11 cellular contexts compared by ENCODE assay signal in the genomic region with DNA sequence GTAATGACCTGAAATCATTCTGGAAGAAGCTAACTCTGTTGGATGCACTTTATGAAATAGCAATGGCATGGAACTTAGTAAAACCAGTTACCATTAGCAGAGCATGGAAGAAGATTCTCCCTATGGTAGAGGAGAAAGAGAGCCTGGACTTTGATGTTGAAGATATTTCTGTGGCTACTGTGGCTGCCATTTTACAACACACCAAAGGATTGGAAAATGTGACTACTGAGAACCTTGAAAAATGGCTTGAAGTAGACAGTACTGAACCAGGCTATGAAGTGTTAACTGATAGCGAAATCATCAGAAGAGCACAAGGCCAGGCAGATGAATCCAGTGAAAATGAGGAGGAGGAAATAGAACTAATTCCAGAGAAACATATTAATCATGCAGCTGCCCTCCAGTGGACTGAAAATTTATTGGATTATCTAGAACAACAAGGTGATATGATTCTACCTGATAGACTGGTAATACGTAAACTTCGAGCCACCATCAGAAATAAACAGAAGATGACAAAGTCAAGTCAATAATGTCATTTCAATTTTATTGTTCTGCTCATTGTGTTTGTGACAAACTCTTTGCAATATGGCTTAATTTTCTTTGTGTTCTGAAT. TPM values are rescaled to one million over a fixed set of nuclear protein-coding genes. Genes with fewer than 3 reads are reported as not detected.
A peak's percentile ranks its signal among the peaks of the same experiment; 100 is the strongest.
DNase-seq lines count a peak whose midpoint lies in the region; ATAC-seq and TF ChIP-seq lines count a peak whose summit lies in the region.
"Had no signal": no experiment of that assay in that cellular context is flagged by ENCODE, and none has a peak within 500 bp of the region (broad histone marks: within the 10 kb centered on the region; RNA-seq: fewer than 3 reads in every experiment).

No MANE protein-coding gene starts in this region.

- no peaks in the 10 kb centered on the region; the same call in 1 of the 2 replicates for H3K4me1 ChIP-seq in IMR-90 (ENCODE audit: control insufficient read depth, insufficient read depth, low read length)
- peaks cover 17 to 18% of the 10 kb centered on the region in 2 donors for H3K4me1 ChIP-seq in naive thymus-derived CD4-positive, alpha-beta T cell (ENCODE audit: control insufficient read depth in 2 of 2, insufficient read depth in 2 of 2, low read length in 2 of 2)

- H3K4me3 ChIP-seq in IMR-90 (ENCODE audit: insufficient read depth, low read depth, low read length): no peak overlapping the region
- H3K4me3 ChIP-seq in naive thymus-derived CD4-positive, alpha-beta T cell (ENCODE audit: low read length): no peak overlapping the region

- POLR2A ChIA-PET in IMR-90 (lab: Charles Lee; ENCODE audit: unreplicated experiment): no interaction called here
- POLR2A ChIA-PET in naive thymus-derived CD4-positive, alpha-beta T cell (lab: Charles Lee): interaction anchor here (0.6 kb wide), 1 partner anchor 316 kb away, joined by 3 read pairs; no protein-coding TSS in a partner anchor

- H2AK9ac ChIP-seq in IMR-90 (replicated peaks; ENCODE audit: low read depth, low read length, poor library complexity): no peak overlapping the region

- peak; percentile 11; the same call in 1 of the 2 replicates for TF ChIP-seq RAD21 in IMR-90 (IDR thresholded peaks at IDR 0.05; ENCODE audit: low read length)

- H4K91ac ChIP-seq in IMR-90 (ENCODE audit: insufficient read depth, low read depth, low read length): no peak overlapping the region

- no peak overlapping the region for H4K5ac ChIP-seq in IMR-90 (ENCODE audit: low read depth, low read length)

- DNase-seq in DMS53 (lab: John Stamatoyannopoulos, UW): peak; percentile 48
- no peak for DNase-seq in DMS53 treated with DMSO at 0.1 percent for 48 hours (lab: John Stamatoyannopoulos, UW; ENCODE audit: unreplicated experiment)
- DNase-seq in IMR-90: no peak
- no peak for DNase-seq in activated naive CD8-positive, alpha-beta T cell treated with anti-CD3 and anti-CD28 coated beads, Interleukin-2, amount 50 U/mL, for 24 hours
- no peak for DNase-seq in naive thymus-derived CD4-positive, alpha-beta T cell
- no peak for DNase-seq in NCI-H748 (lab: John Stamatoyannopoulos, UW; ENCODE audit: unreplicated experiment)
- no peak for DNase-seq in KBM-7
- DNase-seq: effector CD8-positive, alpha-beta T cell; H9; NCI-H1092 had no signal

- no peak overlapping the region for H2BK5ac ChIP-seq in IMR-90 (ENCODE audit: low read depth, low read length, poor library complexity, severe bottlenecking)

- H4K20me1 ChIP-seq in IMR-90 (ENCODE audit: insufficient read depth, low read length): no peaks in the 10 kb centered on the region

- intact Hi-C loops in IMR-90 (cut with micrococcal nuclease): loop anchor here (2.0 to 5.0 kb wide), 2 partner anchors 470 to 555 kb away; a partner anchor contains a TSS
- intact Hi-C loops in naive thymus-derived CD4-positive, alpha-beta T cell (cut with micrococcal nuclease): loop anchor here (2.0 to 5.0 kb wide), 7 partner anchors 35 to 1900 kb away; a partner anchor contains a TSS

- H3K18ac ChIP-seq in IMR-90 (ENCODE audit: low read depth, low read length): no peak overlapping the region

- peaks cover 4% of the 10 kb centered on the region for H3K9me3 Mint-ChIP-seq in activated naive CD8-positive, alpha-beta T cell treated with anti-CD3 and anti-CD28 coated beads, Interleukin-2, amount 50 U/mL, for 24 hours
- peaks cover 0 to 11% (median 3%) of the 10 kb centered on the region in 11 donors for H3K9me3 Mint-ChIP-seq in naive thymus-derived CD4-positive, alpha-beta T cell

- H3K14ac ChIP-seq in IMR-90 (replicated peaks; ENCODE audit: low read depth, low read length): no peak overlapping the region

- no peak for ATAC-seq in IMR-90 (ENCODE audit: low read depth)
- peak; percentile 6 for ATAC-seq in activated naive CD8-positive, alpha-beta T cell treated with anti-CD3 and anti-CD28 coated beads, Interleukin-2, amount 50 U/mL, for 24 hours
- ATAC-seq in naive thymus-derived CD4-positive, alpha-beta T cell: no peak
- no peak for ATAC-seq in HG03378 (IDR thresholded peaks at IDR 0.05; ENCODE audit: unreplicated experiment)

- H3K27me3 ChIP-seq in IMR-90 (ENCODE audit: control insufficient read depth, insufficient read depth, low read length): no peaks in the 10 kb centered on the region
- H3K27me3 ChIP-seq in naive thymus-derived CD4-positive, alpha-beta T cell (ENCODE audit: control insufficient read depth in 2 of 2, insufficient read depth in 2 of 2, low read length in 2 of 2): no peaks in the 10 kb centered on the region

- no peak overlapping the region for H2BK20ac ChIP-seq in IMR-90 (ENCODE audit: low read depth, low read length)

- dilution Hi-C loops in IMR-90 (cut with HindIII; ENCODE audit: low sequenced_read_pairs, unreplicated experiment): no loop called here

- no TSS peak for BruUV-seq in IMR-90 (replicated peaks; lab: Mats Ljungman, UMichigan)

- H3K27me3 Mint-ChIP-seq in activated naive CD8-positive, alpha-beta T cell treated with anti-CD3 and anti-CD28 coated beads, Interleukin-2, amount 50 U/mL, for 24 hours: no peaks in the 10 kb centered on the region
- H3K27me3 Mint-ChIP-seq in naive thymus-derived CD4-positive, alpha-beta T cell: no peaks in the 10 kb centered on the region

- no peak for TF ChIP-seq POLR2A in IMR-90 (IDR thresholded peaks at IDR 0.05; ENCODE audit: low read depth, low read length)

- CTCF ChIA-PET in IMR-90 (lab: Yijun Ruan, JAX): interaction anchor here (1.0 kb wide), 1 partner anchor 543 kb away, joined by 3 read pairs; no protein-coding TSS in a partner anchor
- CTCF ChIA-PET in naive thymus-derived CD4-positive, alpha-beta T cell (lab: Charles Lee): no interaction called here

- 0 out of 2 replicates have a peak, but pooled peaks cover 2% of the 10 kb centered on the region for H3K9me1 ChIP-seq in IMR-90 (ENCODE audit: insufficient read depth, low read length)

- in situ Hi-C loops in IMR-90 (cut with MboI; ENCODE audit: low sequenced_read_pairs) (loop anchor here (10.0 kb wide), 1 partner anchor 547 kb away; no protein-coding TSS in a partner anchor), KBM-7 (cut with MboI; ENCODE audit: low pct_unique_long_range_greater_than_20kb, low sequenced_read_pairs) (no loop called here)

- no peak overlapping the region for H2BK15ac ChIP-seq in IMR-90 (ENCODE audit: low read depth, low read length)

- no peak overlapping the region for H2BK120ac ChIP-seq in IMR-90 (ENCODE audit: low read depth, low read length)

- no peaks in the 10 kb centered on the region; the same call in 1 of the 2 replicates for H3K9me3 ChIP-seq in IMR-90 (ENCODE audit: control insufficient read depth, insufficient read depth, low read length)
- H3K9me3 ChIP-seq in naive thymus-derived CD4-positive, alpha-beta T cell (ENCODE audit: control insufficient read depth in 2 of 3, low read length in 3 of 3): no peaks in the 10 kb centered on the region

- H3K4me3 Mint-ChIP-seq in activated naive CD8-positive, alpha-beta T cell treated with anti-CD3 and anti-CD28 coated beads, Interleukin-2, amount 50 U/mL, for 24 hours: peak overlapping the region; percentile 98
- H3K4me3 Mint-ChIP-seq in naive thymus-derived CD4-positive, alpha-beta T cell: peak overlapping the region in 7 of 10 donors; percentile 4 to 99 (median 25)

- no peak overlapping the region for H3K4me2 ChIP-seq in IMR-90 (ENCODE audit: low read depth, low read length)

- no peak overlapping the region for H3K4ac ChIP-seq in IMR-90 (ENCODE audit: low read depth, low read length)

- no peak overlapping the region for H3K56ac ChIP-seq in IMR-90 (ENCODE audit: extremely low read depth, insufficient read depth, low read length)

- H2AK5ac ChIP-seq in IMR-90 (ENCODE audit: low read depth, low read length): no peak overlapping the region

- H3K27ac ChIP-seq in IMR-90 (ENCODE audit: insufficient read depth, low read length): no peak overlapping the region
- H3K27ac ChIP-seq in naive thymus-derived CD4-positive, alpha-beta T cell (ENCODE audit: low read depth, low read length): no peak overlapping the region

- peaks cover 28 to 43% of the 10 kb centered on the region in 2 experiments for H3K79me1 ChIP-seq in IMR-90 (ENCODE audit: low read depth in 1 of 2, low read length in 2 of 2)

- peak overlapping the region; percentile 10; the same call in 1 of the 2 replicates for H3K23ac ChIP-seq in IMR-90 (ENCODE audit: low read depth, low read length)

- H4K8ac ChIP-seq in IMR-90 (ENCODE audit: low read depth in 2 of 2, low read length in 2 of 2): no peak overlapping the region

- peaks cover 59% of the 10 kb centered on the region for H3K4me1 Mint-ChIP-seq in activated naive CD8-positive, alpha-beta T cell treated with anti-CD3 and anti-CD28 coated beads, Interleukin-2, amount 50 U/mL, for 24 hours
- H3K4me1 Mint-ChIP-seq in naive thymus-derived CD4-positive, alpha-beta T cell: peaks cover 26 to 49% (median 46%) of the 10 kb centered on the region in 7 donors

- no peak overlapping the region for H3K9ac ChIP-seq in IMR-90 (ENCODE audit: low read depth, low read length)

- peak overlapping the region; percentile 40 for H3K27ac Mint-ChIP-seq in activated naive CD8-positive, alpha-beta T cell treated with anti-CD3 and anti-CD28 coated beads, Interleukin-2, amount 50 U/mL, for 24 hours
- peak overlapping the region in 2 of 9 donors; percentile 3 to 48 for H3K27ac Mint-ChIP-seq in naive thymus-derived CD4-positive, alpha-beta T cell
- H3K27ac Mint-ChIP-seq: H9 had no signal

- no peak for TF ChIP-seq CTCF in IMR-90 (conservative IDR thresholded peaks at IDR 0.05; ENCODE audit: low read depth, low read length)

- WGBS in IMR-90 (ENCODE audit: extremely low coverage in 2 of 2, insufficient read length in 1 of 2), 2 experiments: no CpG with 5 or more reads among the region's 3 CpGs

- H3K36me3 Mint-ChIP-seq in activated naive CD8-positive, alpha-beta T cell treated with anti-CD3 and anti-CD28 coated beads, Interleukin-2, amount 50 U/mL, for 24 hours (ENCODE audit: low read depth): peaks cover 18% of the 10 kb centered on the region
- H3K36me3 Mint-ChIP-seq in naive thymus-derived CD4-positive, alpha-beta T cell: peaks cover 0 to 20% (median 11%) of the 10 kb centered on the region in 5 donors

- H3K36me3 ChIP-seq in IMR-90 (ENCODE audit: control insufficient read depth, insufficient read depth, low read length): no peaks in the 10 kb centered on the region
- H3K36me3 ChIP-seq in naive thymus-derived CD4-positive, alpha-beta T cell (ENCODE audit: control insufficient read depth in 2 of 3, insufficient read depth in 3 of 3, low read length in 3 of 3): peaks cover 0 to 4% (median 0%) of the 10 kb centered on the region in 3 experiments

- H2AFZ ChIP-seq in IMR-90 (replicated peaks; ENCODE audit: low read length, poor library complexity): no peak overlapping the region

RNA-seq across cellular contexts. Expression of a gene that starts 2.0 kb away (rescaled TPM):
- total RNA-seq in IMR-90 (2012; rRNA removed): 5.9 and 10.3 TPM in 2 replicates
- polyA plus RNA-seq in IMR-90 (2012; rRNA removed): 3.6 and 5.6 TPM in 2 replicates
- 0.48 and 0.61 TPM in 2 replicates for polyA plus RNA-seq in IMR-90 (2012; cell fraction: cytosol; rRNA removed)
- polyA plus RNA-seq in IMR-90 (2012; cell fraction: nucleus; rRNA removed; ENCODE audit: low replicate concordance): 0.18 and 2.3 TPM in 2 replicates
- total RNA-seq in naive thymus-derived CD4-positive, alpha-beta T cell: 10 to 100 TPM in 3 of 5 experiments, 1 to 10 TPM in 2; 5.4 to 17.3 (median 10.1) TPM
- 1 to 10 TPM; 5.4 to 5.5 TPM for polyA plus RNA-seq in naive thymus-derived CD4-positive, alpha-beta T cell

RNA-seq across cellular contexts. Expression of a gene that starts 2.1 kb away (rescaled TPM):
- total RNA-seq in IMR-90 (2012; rRNA removed): 4.1 and 11.7 TPM in 2 replicates
- polyA plus RNA-seq in IMR-90 (2012; rRNA removed): 6.9 and 9.4 TPM in 2 replicates
- polyA plus RNA-seq in IMR-90 (2012; cell fraction: cytosol; rRNA removed): 0.36 and 0.73 TPM in 2 replicates
- polyA plus RNA-seq in IMR-90 (2012; cell fraction: nucleus; rRNA removed; ENCODE audit: low replicate concordance): 1.8 and 15.4 TPM in 2 replicates
- 10 to 100 TPM; 21.9 to 46.2 (median 32.0) TPM for total RNA-seq in naive thymus-derived CD4-positive, alpha-beta T cell
- 10 to 100 TPM; 23.2 to 33.8 TPM for polyA plus RNA-seq in naive thymus-derived CD4-positive, alpha-beta T cell

RNA-seq across cellular contexts. Expression of a gene that starts 48.8 kb away (rescaled TPM):
- 18.1 and 19.5 TPM in 2 replicates for total RNA-seq in IMR-90 (2012; rRNA removed)
- polyA plus RNA-seq in IMR-90 (2012; rRNA removed): 15.0 and 18.6 TPM in 2 replicates
- polyA plus RNA-seq in IMR-90 (2012; cell fraction: cytosol; rRNA removed): 3.8 and 11.0 TPM in 2 replicates
- 9.7 and 20.0 TPM in 2 replicates for polyA plus RNA-seq in IMR-90 (2012; cell fraction: nucleus; rRNA removed; ENCODE audit: low replicate concordance)
- 10 to 100 TPM; 15.6 to 81.3 (median 68.2) TPM for total RNA-seq in naive thymus-derived CD4-positive, alpha-beta T cell
- 10 to 100 TPM; 12.6 to 38.6 TPM for polyA plus RNA-seq in naive thymus-derived CD4-positive, alpha-beta T cell
